11 cellular contexts compared by ENCODE assay signal in the genomic region with DNA sequence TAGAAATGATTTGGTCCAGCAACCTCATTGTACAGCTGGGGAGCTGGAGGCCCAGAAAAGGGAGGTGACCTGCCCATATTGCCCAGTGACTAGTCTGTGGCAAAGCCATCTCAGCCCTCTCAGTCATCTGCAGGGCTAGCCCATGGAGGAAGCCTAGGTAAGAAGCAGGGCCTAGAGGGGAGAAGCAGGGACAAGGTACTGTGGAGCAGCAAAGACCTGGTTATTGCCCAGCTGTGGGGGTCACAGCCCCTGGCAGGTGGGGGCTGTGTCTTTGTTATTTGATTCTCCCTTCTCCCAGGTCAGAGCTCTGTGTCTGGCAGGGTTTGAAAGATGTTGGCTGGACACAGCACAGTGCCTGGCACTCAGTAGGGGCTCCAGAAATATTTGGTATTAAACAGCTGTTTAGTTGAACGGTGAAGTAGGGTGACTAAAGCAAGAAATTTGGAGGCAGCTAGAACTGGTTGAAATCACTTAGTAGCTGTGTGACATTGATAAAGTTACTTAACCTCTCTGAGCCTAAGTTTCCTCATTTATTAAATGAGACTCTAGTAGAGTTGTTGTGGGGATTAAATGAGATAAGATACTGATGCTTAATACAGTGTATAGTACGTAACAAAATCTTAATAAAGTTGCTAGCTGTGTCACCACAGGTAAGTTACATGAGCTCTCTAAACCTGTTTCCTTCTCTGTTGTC. TPM values are rescaled to one million over a fixed set of nuclear protein-coding genes. Genes with fewer than 3 reads are reported as not detected.
A peak's percentile ranks its signal among the peaks of the same experiment; 100 is the strongest.
DNase-seq lines count a peak whose midpoint lies in the region; ATAC-seq and TF ChIP-seq lines count a peak whose summit lies in the region.
"Had no signal": no experiment of that assay in that cellular context is flagged by ENCODE, and none has a peak within 500 bp of the region (broad histone marks: within the 10 kb centered on the region; RNA-seq: fewer than 3 reads in every experiment).

No MANE protein-coding gene starts in this region.

- ATAC-seq in activated B cell treated with CpG ODN at 0.5 μM for 24 hours (ENCODE audit: low read depth) (no peak), GM21619 (IDR thresholded peaks at IDR 0.05; ENCODE audit: unreplicated experiment) (no peak)
- no peak for ATAC-seq in stimulated activated effector memory CD8-positive, alpha-beta T cell treated with anti-CD3 and anti-CD28 coated beads, Interleukin-12 subunit alpha, Interleukin-12 subunit beta, amount 100 ng/mL, for 72 hours
- ATAC-seq: right cardiac atrium had no signal

- no peaks in the 10 kb centered on the region for H3K27me3 Mint-ChIP-seq in activated B cell treated with CpG ODN at 0.5 μM for 24 hours
- peaks cover 7% of the 10 kb centered on the region for H3K27me3 Mint-ChIP-seq in glutamatergic neuron (ENCODE audit: unreplicated experiment)

- H3K4me1 Mint-ChIP-seq in activated B cell treated with CpG ODN at 0.5 μM for 24 hours (peaks cover 84% of the 10 kb centered on the region), glutamatergic neuron (ENCODE audit: low read depth, unreplicated experiment) (peaks cover 30% of the 10 kb centered on the region)
- H3K4me1 Mint-ChIP-seq in stimulated activated effector memory CD8-positive, alpha-beta T cell treated with anti-CD3 and anti-CD28 coated beads, Interleukin-12 subunit alpha, Interleukin-12 subunit beta, amount 100 ng/mL, for 72 hours, result peaks cover 84% of the 10 kb centered on the region

- intact Hi-C loops in activated B cell treated with CpG ODN at 0.5 μM for 24 hours (cut with micrococcal nuclease), result no loop called here

- POLR2A ChIA-PET in activated B cell treated with CpG ODN at 0.5 μM for 24 hours (lab: Charles Lee), result interaction anchor here (0.5 to 40.7 kb wide), 14 partner anchors 1 to 1141 kb away, joined by 3 to 1885 read pairs (median 4); partner anchors contain the start of genes CASC3, CCR7, EIF1 and SMARCE1

- peaks cover 25% of the 10 kb centered on the region for H3K36me3 Mint-ChIP-seq in activated B cell treated with CpG ODN at 0.5 μM for 24 hours (ENCODE audit: low read depth)
- H3K36me3 Mint-ChIP-seq in glutamatergic neuron (ENCODE audit: unreplicated experiment), result no peaks in the 10 kb centered on the region
- peaks cover 70% of the 10 kb centered on the region for H3K36me3 Mint-ChIP-seq in stimulated activated effector memory CD8-positive, alpha-beta T cell treated with anti-CD3 and anti-CD28 coated beads, Interleukin-12 subunit alpha, Interleukin-12 subunit beta, amount 100 ng/mL, for 72 hours

- peak overlapping the region; percentile 73 for H3K27ac Mint-ChIP-seq in activated B cell treated with CpG ODN at 0.5 μM for 24 hours
- H3K27ac Mint-ChIP-seq in glutamatergic neuron (ENCODE audit: unreplicated experiment), result peak overlapping the region; percentile 18
- H3K27ac Mint-ChIP-seq in stimulated activated effector memory CD8-positive, alpha-beta T cell treated with anti-CD3 and anti-CD28 coated beads, Interleukin-12 subunit alpha, Interleukin-12 subunit beta, amount 100 ng/mL, for 72 hours, result peak overlapping the region; percentile 77

- no peak for TF ChIP-seq CTCF in activated B cell treated with CpG ODN at 0.5 μM for 24 hours (IDR thresholded peaks at IDR 0.05)
- no peak for TF ChIP-seq CTCF in glutamatergic neuron (IDR thresholded peaks at IDR 0.05; ENCODE audit: partially characterized antibody, unreplicated experiment)

- H3K9me3 Mint-ChIP-seq in activated B cell treated with CpG ODN at 0.5 μM for 24 hours, result no peaks in the 10 kb centered on the region
- H3K9me3 Mint-ChIP-seq in glutamatergic neuron (ENCODE audit: unreplicated experiment), result peaks cover 3% of the 10 kb centered on the region
- H3K9me3 Mint-ChIP-seq in stimulated activated effector memory CD8-positive, alpha-beta T cell treated with anti-CD3 and anti-CD28 coated beads, Interleukin-12 subunit alpha, Interleukin-12 subunit beta, amount 100 ng/mL, for 72 hours, result no peaks in the 10 kb centered on the region

- peak overlapping the region; percentile 35 for H3K4me3 Mint-ChIP-seq in activated B cell treated with CpG ODN at 0.5 μM for 24 hours
- H3K4me3 Mint-ChIP-seq in glutamatergic neuron (ENCODE audit: unreplicated experiment), result no peak overlapping the region
- peak overlapping the region; percentile 28 for H3K4me3 Mint-ChIP-seq in stimulated activated effector memory CD8-positive, alpha-beta T cell treated with anti-CD3 and anti-CD28 coated beads, Interleukin-12 subunit alpha, Interleukin-12 subunit beta, amount 100 ng/mL, for 72 hours

- CTCF ChIA-PET in activated B cell treated with CpG ODN at 0.5 μM for 24 hours (lab: Charles Lee), result interaction anchor here (0.8 to 9.2 kb wide), 8 partner anchors 10 to 1001 kb away, joined by 3 to 76 read pairs (median 10); no protein-coding TSS in a partner anchor

- DNase-seq in DMS53 treated with DMSO at 0.1 percent for 48 hours (lab: John Stamatoyannopoulos, UW; ENCODE audit: unreplicated experiment) (peak; percentile 75), DMS53 (lab: John Stamatoyannopoulos, UW) (no peak), activated B cell treated with CpG ODN at 0.5 μM for 24 hours (no peak), glutamatergic neuron (no peak), NCI-H226 (no peak), MV-4-11 (lab: John Stamatoyannopoulos, UW) (no peak)
- DNase-seq in stimulated activated effector memory CD8-positive, alpha-beta T cell treated with anti-CD3 and anti-CD28 coated beads, Interleukin-12 subunit alpha, Interleukin-12 subunit beta, amount 100 ng/mL, for 72 hours (ENCODE audit: low spot score in 2 of 2), result no peak

RNA-seq across cellular contexts. Expression of gene CCR7, which starts 17.3 kb away (rescaled TPM):
- total RNA-seq in activated B cell treated with CpG ODN at 0.5 μM for 24 hours (572 and 573 TPM in 2 replicates), glutamatergic neuron (ENCODE audit: unreplicated experiment) (not detected)
- total RNA-seq: M059J had no signal

RNA-seq across cellular contexts. Expression of gene TNS4, which starts 46.5 kb away (rescaled TPM):
- total RNA-seq in activated B cell treated with CpG ODN at 0.5 μM for 24 hours (0.18 TPM in 1 of 2 replicates, not detected in the other), glutamatergic neuron (ENCODE audit: unreplicated experiment) (not detected)
- total RNA-seq: M059J, subcutaneous adipose tissue had no signal

Comparison
In these comparisons a context has a peak if more than half of its experiments do, and no peak if none do; other contexts are left out.
1. H3K27ac Mint-ChIP-seq: peak in every context shown above with its lines; median percentile 77 in stimulated activated effector memory CD8-positive, alpha-beta T cell treated with anti-CD3 and anti-CD28 coated beads, Interleukin-12 subunit alpha, Interleukin-12 subunit beta, amount 100 ng/mL, for 72 hours; 73 in activated B cell treated with CpG ODN at 0.5 μM for 24 hours; 18 in glutamatergic neuron.
2. RNA of gene CCR7, which starts 17.3 kb away (total RNA-seq): 572 to 573 TPM in activated B cell treated with CpG ODN at 0.5 μM for 24 hours; not detected in glutamatergic neuron (single experiment); every median in the first group is over 100 times any median in the second.